Comparison of ENCODE assay signal across 1 cellular context in genomic region chr7:604038-604883, GRCh38.
TF ChIP-seq lines count a peak whose summit lies in the region.

No MANE protein-coding gene starts in this region.

TF ChIP-seq in K562, 482 proteins besides CTCF, POLR2A, EP300 and RAD21 (continued from another document and continues in another):
- TF ChIP-seq, protein P1, sequence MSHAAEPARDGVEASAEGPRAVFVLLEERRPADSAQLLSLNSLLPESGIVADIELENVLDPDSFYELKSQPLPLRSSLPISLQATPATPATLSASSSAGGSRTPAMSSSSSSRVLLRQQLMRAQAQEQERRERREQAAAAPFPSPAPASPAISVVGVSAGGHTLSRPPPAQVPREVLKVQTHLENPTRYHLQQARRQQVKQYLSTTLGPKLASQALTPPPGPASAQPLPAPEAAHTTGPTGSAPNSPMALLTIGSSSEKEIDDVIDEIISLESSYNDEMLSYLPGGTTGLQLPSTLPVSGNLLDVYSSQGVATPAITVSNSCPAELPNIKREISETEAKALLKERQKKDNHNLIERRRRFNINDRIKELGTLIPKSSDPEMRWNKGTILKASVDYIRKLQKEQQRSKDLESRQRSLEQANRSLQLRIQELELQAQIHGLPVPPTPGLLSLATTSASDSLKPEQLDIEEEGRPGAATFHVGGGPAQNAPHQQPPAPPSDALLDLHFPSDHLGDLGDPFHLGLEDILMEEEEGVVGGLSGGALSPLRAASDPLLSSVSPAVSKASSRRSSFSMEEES (CRISPR knock-in tag; IDR thresholded peaks at IDR 0.05), result 0 out of 2 replicates have a peak, but pooled peaks have one; percentile 23
- TF ChIP-seq TOE1 (IDR thresholded peaks at IDR 0.05; ENCODE audit: borderline replicate concordance) (peak; percentile 69; the same call in 1 of the 2 replicates), TOE1 (CRISPR knock-in tag; IDR thresholded peaks at IDR 0.05; ENCODE audit: borderline replicate concordance, low read depth) (0 out of 2 replicates have a peak, but pooled peaks have one; percentile 61), ZNF717 (CRISPR knock-in tag; IDR thresholded peaks at IDR 0.05) (no peak), LCOR (CRISPR knock-in tag; IDR thresholded peaks at IDR 0.05) (peak; percentile 97), ZEB2 (IDR thresholded peaks at IDR 0.05) (peak; percentile 16; the same call in 1 of the 2 replicates), RB1 (IDR thresholded peaks at IDR 0.05; ENCODE audit: low read depth) (peak; percentile 74), PHTF2 (CRISPR knock-in tag; IDR thresholded peaks at IDR 0.05) (no peak), HMG20A (CRISPR knock-in tag; conservative IDR thresholded peaks at IDR 0.05) (no peak), MED1 (CRISPR knock-in tag; IDR thresholded peaks at IDR 0.05; ENCODE audit: borderline replicate concordance) (no peak), TEAD1 (CRISPR knock-in tag; IDR thresholded peaks at IDR 0.05) (peak in 1 of 2 experiments; percentile 51; a peak in 2 of 4 replicates), HNRNPLL (IDR thresholded peaks at IDR 0.05; ENCODE audit: low read depth, low read length, poor library complexity, severe bottlenecking) (peak; percentile 52), ARID2 (IDR thresholded peaks at IDR 0.05) (no peak), NR4A1 (CRISPR knock-in tag; IDR thresholded peaks at IDR 0.05) (no peak; the same call in 1 of the 2 replicates), NR4A1 (tag; IDR thresholded peaks at IDR 0.05) (peak; percentile 89), DMBX1 (CRISPR knock-in tag; IDR thresholded peaks at IDR 0.05; ENCODE audit: borderline replicate concordance) (peak; percentile 94), BMI1 (IDR thresholded peaks at IDR 0.05; ENCODE audit: low read length) (no peak), HMBOX1 (IDR thresholded peaks at IDR 0.05) (no peak), STAT5A (IDR thresholded peaks at IDR 0.05; ENCODE audit: borderline replicate concordance, low read length) (peak; percentile 59), ERF (CRISPR knock-in tag; IDR thresholded peaks at IDR 0.05) (no peak), HNRNPL (IDR thresholded peaks at IDR 0.05; ENCODE audit: low read depth, low read length) (no peak), ZNF79 (CRISPR knock-in tag; IDR thresholded peaks at IDR 0.05; ENCODE audit: low read depth) (peak; percentile 47; the same call in 1 of the 2 replicates), ZNF75A (CRISPR knock-in tag; IDR thresholded peaks at IDR 0.05) (0 out of 2 replicates have a peak, but pooled peaks have one; percentile 52), GATAD2B (IDR thresholded peaks at IDR 0.05; ENCODE audit: borderline replicate concordance) (peak; percentile 86; the same call in 1 of the 2 replicates), HOXB6 (CRISPR knock-in tag; IDR thresholded peaks at IDR 0.05; ENCODE audit: borderline replicate concordance) (no peak), L3MBTL2 (IDR thresholded peaks at IDR 0.05) (peak; percentile 99), MEIS2 (IDR thresholded peaks at IDR 0.05; ENCODE audit: partially characterized antibody) (peak; percentile 4), RREB1 (CRISPR knock-in tag; IDR thresholded peaks at IDR 0.05) (peak; percentile 52; the same call in 1 of the 2 replicates), ZKSCAN8 (CRISPR knock-in tag; IDR thresholded peaks at IDR 0.05) (peak; percentile 80), SMARCE1 (IDR thresholded peaks at IDR 0.05) (0 out of 2 replicates have a peak, but pooled peaks have one; percentile 7), RBM22 (IDR thresholded peaks at IDR 0.05; ENCODE audit: low read depth, low read length, poor library complexity, severe bottlenecking) (peak; percentile 53), PCBP1 (IDR thresholded peaks at IDR 0.05; ENCODE audit: low read depth, low read length, poor library complexity, severe bottlenecking) (peak; percentile 43), ZNF511 (CRISPR knock-in tag; IDR thresholded peaks at IDR 0.05) (peak; percentile 93), TRIM24 (IDR thresholded peaks at IDR 0.05) (peak; percentile 32 to 63; a peak in 3 of 4 replicates), HMGN3 (IDR thresholded peaks at IDR 0.05; ENCODE audit: borderline replicate concordance, extremely low read depth, insufficient read length, low read depth, low read length) (peak; percentile 92), PHF21A (IDR thresholded peaks at IDR 0.05; ENCODE audit: borderline replicate concordance, low read depth) (peak; percentile 80; the same call in 1 of the 2 replicates), MNT (conservative IDR thresholded peaks at IDR 0.05) (peak; percentile 89 to 90), ID3 (CRISPR knock-in tag; IDR thresholded peaks at IDR 0.05) (no peak), ID3 (tag; IDR thresholded peaks at IDR 0.05) (0 out of 2 replicates have a peak, but pooled peaks have one; percentile 28), CBFA2T3 (IDR thresholded peaks at IDR 0.05) (peak; percentile 64), FOXP4 (CRISPR knock-in tag; IDR thresholded peaks at IDR 0.05; ENCODE audit: borderline replicate concordance) (peak; percentile 80; the same call in 1 of the 2 replicates), PRPF4 (IDR thresholded peaks at IDR 0.05; ENCODE audit: insufficient read depth, low read depth, low read length, poor library complexity, severe bottlenecking) (no peak), ZBED1 (IDR thresholded peaks at IDR 0.05) (0 out of 2 replicates have a peak, but pooled peaks have one; percentile 29), LARP7 (IDR thresholded peaks at IDR 0.05) (0 out of 2 replicates have a peak, but pooled peaks have one; percentile 18), BHLHE40 (IDR thresholded peaks at IDR 0.05; ENCODE audit: low read length) (peak; percentile 100)
- TF ChIP-seq, protein P2, sequence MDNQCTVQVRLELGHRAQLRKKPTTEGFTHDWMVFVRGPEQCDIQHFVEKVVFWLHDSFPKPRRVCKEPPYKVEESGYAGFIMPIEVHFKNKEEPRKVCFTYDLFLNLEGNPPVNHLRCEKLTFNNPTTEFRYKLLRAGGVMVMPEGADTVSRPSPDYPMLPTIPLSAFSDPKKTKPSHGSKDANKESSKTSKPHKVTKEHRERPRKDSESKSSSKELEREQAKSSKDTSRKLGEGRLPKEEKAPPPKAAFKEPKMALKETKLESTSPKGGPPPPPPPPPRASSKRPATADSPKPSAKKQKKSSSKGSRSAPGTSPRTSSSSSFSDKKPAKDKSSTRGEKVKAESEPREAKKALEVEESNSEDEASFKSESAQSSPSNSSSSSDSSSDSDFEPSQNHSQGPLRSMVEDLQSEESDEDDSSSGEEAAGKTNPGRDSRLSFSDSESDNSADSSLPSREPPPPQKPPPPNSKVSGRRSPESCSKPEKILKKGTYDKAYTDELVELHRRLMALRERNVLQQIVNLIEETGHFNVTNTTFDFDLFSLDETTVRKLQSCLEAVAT (IDR thresholded peaks at IDR 0.05), result no peak
- TF ChIP-seq, protein P3, sequence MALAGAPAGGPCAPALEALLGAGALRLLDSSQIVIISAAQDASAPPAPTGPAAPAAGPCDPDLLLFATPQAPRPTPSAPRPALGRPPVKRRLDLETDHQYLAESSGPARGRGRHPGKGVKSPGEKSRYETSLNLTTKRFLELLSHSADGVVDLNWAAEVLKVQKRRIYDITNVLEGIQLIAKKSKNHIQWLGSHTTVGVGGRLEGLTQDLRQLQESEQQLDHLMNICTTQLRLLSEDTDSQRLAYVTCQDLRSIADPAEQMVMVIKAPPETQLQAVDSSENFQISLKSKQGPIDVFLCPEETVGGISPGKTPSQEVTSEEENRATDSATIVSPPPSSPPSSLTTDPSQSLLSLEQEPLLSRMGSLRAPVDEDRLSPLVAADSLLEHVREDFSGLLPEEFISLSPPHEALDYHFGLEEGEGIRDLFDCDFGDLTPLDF (CRISPR knock-in tag; IDR thresholded peaks at IDR 0.05), result peak; percentile 90
- TF ChIP-seq, protein P4, sequence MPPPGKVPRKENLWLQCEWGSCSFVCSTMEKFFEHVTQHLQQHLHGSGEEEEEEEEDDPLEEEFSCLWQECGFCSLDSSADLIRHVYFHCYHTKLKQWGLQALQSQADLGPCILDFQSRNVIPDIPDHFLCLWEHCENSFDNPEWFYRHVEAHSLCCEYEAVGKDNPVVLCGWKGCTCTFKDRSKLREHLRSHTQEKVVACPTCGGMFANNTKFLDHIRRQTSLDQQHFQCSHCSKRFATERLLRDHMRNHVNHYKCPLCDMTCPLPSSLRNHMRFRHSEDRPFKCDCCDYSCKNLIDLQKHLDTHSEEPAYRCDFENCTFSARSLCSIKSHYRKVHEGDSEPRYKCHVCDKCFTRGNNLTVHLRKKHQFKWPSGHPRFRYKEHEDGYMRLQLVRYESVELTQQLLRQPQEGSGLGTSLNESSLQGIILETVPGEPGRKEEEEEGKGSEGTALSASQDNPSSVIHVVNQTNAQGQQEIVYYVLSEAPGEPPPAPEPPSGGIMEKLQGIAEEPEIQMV (tag; conservative IDR thresholded peaks at IDR 0.05; ENCODE audit: low read depth), result 0 out of 2 replicates have a peak, but pooled peaks have one; percentile 5
